Comparison of ENCODE assay signal across 23 cellular contexts in the genomic region with DNA sequence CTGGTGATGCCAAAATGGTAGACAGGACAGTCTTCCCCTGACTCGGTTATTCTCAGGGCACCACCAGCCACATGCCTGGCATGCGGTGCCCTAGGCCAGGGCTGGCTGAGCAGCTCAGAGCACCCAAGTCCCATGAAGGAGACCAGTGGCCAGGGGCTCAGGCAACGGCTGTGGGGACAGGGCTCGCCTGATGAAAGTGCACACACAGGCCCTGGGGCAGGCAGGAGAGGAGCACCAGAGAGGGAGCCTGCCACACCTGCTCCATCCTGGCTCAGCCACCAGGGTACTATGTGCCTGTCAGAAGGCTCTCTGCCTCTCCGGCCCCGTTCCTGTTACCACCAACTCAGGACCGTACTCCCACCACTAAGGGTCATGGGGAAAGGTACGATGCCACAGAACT. TPM values are rescaled to one million over a fixed set of nuclear protein-coding genes. Genes with fewer than 3 reads are reported as not detected.
DNase-seq lines count a peak whose midpoint lies in the region; ATAC-seq, FAIRE-seq and TF ChIP-seq lines count a peak whose summit lies in the region.
"Had no signal": no experiment of that assay in that cellular context is flagged by ENCODE, and none has a peak within 500 bp of the region (broad histone marks: within the 10 kb centered on the region; RNA-seq: fewer than 3 reads in every experiment).

No MANE protein-coding gene starts in this region.

- no peak for TF ChIP-seq EP300 in H1 (IDR thresholded peaks at IDR 0.05; ENCODE audit: borderline replicate concordance in 1 of 2, low read depth in 2 of 2, low read length in 2 of 2)

- H3K79me1 ChIP-seq in H1 (ENCODE audit: low read depth, low read length), result no peaks in the 10 kb centered on the region
- no peaks in the 10 kb centered on the region for H3K79me1 ChIP-seq in neuronal stem cell (ENCODE audit: low read depth, low read length)

- no peaks in the 10 kb centered on the region for H3K79me2 ChIP-seq in H1 (ENCODE audit: control insufficient read depth in 1 of 2, insufficient read depth in 2 of 2, low read length in 2 of 2)

- H2BK12ac ChIP-seq in H1 (ENCODE audit: low read depth, low read length) (no peak overlapping the region), neuronal stem cell (ENCODE audit: low read length) (no peak overlapping the region)

- H2AFZ ChIP-seq in H1 (ENCODE audit: low read length) (no peak overlapping the region), neuronal stem cell (ENCODE audit: low read length) (no peak overlapping the region)

- H3K27ac ChIP-seq in H1 (ENCODE audit: low read depth, low read length) (no peak overlapping the region), neuronal stem cell (replicated peaks; ENCODE audit: low read length) (no peak overlapping the region)
- H3K27ac ChIP-seq: 22Rv1, A549, C4-2B had no signal

- H4K91ac ChIP-seq in H1 (replicated peaks; ENCODE audit: insufficient read length, low read length), result no peak overlapping the region
- H4K91ac ChIP-seq in neuronal stem cell (ENCODE audit: low read depth, low read length, poor library complexity), result no peak overlapping the region

- H2AK5ac ChIP-seq in H1 (ENCODE audit: low read depth, low read length), result 0 out of 2 replicates have a peak overlapping the region, but pooled peaks have one; percentile 15
- no peak overlapping the region for H2AK5ac ChIP-seq in neuronal stem cell (ENCODE audit: low read depth, low read length)

- no peak overlapping the region for H3K56ac ChIP-seq in H1 (replicated peaks; ENCODE audit: insufficient read length, low read depth, low read length)

- H4K5ac ChIP-seq in H1 (ENCODE audit: insufficient read length, low read depth, low read length), result no peak overlapping the region

- WGBS in H1 (ENCODE audit: extremely low coverage in 1 of 2, insufficient coverage in 1 of 2, insufficient read length in 1 of 2, insufficient replicate concordance in 2 of 2, low coverage in 1 of 2, low lambda C conversion rate in 2 of 2, missing lambda C conversion rate in 1 of 2), 2 experiments, result 90% methylated on average over 8 of the region's 8 CpGs; no CpG with 5 or more reads in 1 of the 2 experiments
- no CpG with 5 or more reads among the region's 8 CpGs for WGBS in neuronal stem cell (ENCODE audit: extremely low coverage in 2 of 2, insufficient read length in 2 of 2, insufficient replicate concordance in 1 of 2), 2 donors

- POLR2A ChIA-PET in H1 (lab: Charles Lee; ENCODE audit: partially characterized antibody), result no interaction called here

- no peak overlapping the region for H2BK5ac ChIP-seq in H1 (ENCODE audit: low read depth, low read length)
- no peak overlapping the region for H2BK5ac ChIP-seq in neuronal stem cell (ENCODE audit: low read length)

- DNase-seq in Right ventricle myocardium inferior (ENCODE audit: missing footprints), result peak; percentile 46
- DNase-seq in left cardiac atrium, result no peak
- no peak for DNase-seq in NT2/D1 (ENCODE audit: low read depth, low spot score)
- DNase-seq in H1 (ENCODE audit: low read depth in 1 of 2, low spot score in 2 of 2), result no peak
- no peak for DNase-seq in neuronal stem cell (ENCODE audit: low spot score)
- DNase-seq in NK-92 treated with Interleukin-12 subunit alpha and Interleukin-12 subunit beta, amount 100 ng/mL, for 24 hours (lab: John Stamatoyannopoulos, UW), result no peak
- no peak for DNase-seq in sciatic nerve (ENCODE audit: low spot score)
- DNase-seq: AML-193; Caco-2; Calu3; CD4-positive, alpha-beta T cell; CD8-positive, alpha-beta T cell; DMS79 treated with DMSO at 0.1 percent for 48 hours; GF-D8 had no signal

- peaks cover 0 to 2% of the 10 kb centered on the region in 2 experiments for H4K20me1 ChIP-seq in H1 (replicated peaks in 1 of 2; ENCODE audit: control insufficient read depth in 1 of 2, insufficient read depth in 2 of 2, low read length in 2 of 2)

- peaks cover 6% of the 10 kb centered on the region; the same call in 1 of the 2 replicates for H3K23me2 ChIP-seq in H1 (ENCODE audit: low read depth, low read length)

- no peak overlapping the region for H2BK15ac ChIP-seq in H1 (ENCODE audit: low read length)
- no peak overlapping the region for H2BK15ac ChIP-seq in neuronal stem cell (ENCODE audit: low read length)

- no peak for TF ChIP-seq POLR2A in H1 (IDR thresholded peaks at IDR 0.05; ENCODE audit: control extremely low read depth in 1 of 2, low read depth in 2 of 2, low read length in 2 of 2)

- no peak for TF ChIP-seq CTCF in H1 (IDR thresholded peaks at IDR 0.05; ENCODE audit: control extremely low read depth in 1 of 3, insufficient read depth in 1 of 3, low read depth in 1 of 3, low read length in 3 of 3)

- no peak overlapping the region for H3K4me3 ChIP-seq in NT2/D1 (ENCODE audit: insufficient read length, low read depth)
- H3K4me3 ChIP-seq in H1 (ENCODE audit: extremely low read depth in 1 of 4, insufficient read depth in 2 of 4, low read depth in 3 of 4, low read length in 4 of 4), result no peak overlapping the region
- no peak overlapping the region for H3K4me3 ChIP-seq in neuronal stem cell (ENCODE audit: low read length in 2 of 2)
- H3K4me3 ChIP-seq: A549, GM12878 had no signal

- H2BK120ac ChIP-seq in H1 (replicated peaks; ENCODE audit: low read depth, low read length), result no peak overlapping the region
- no peak overlapping the region for H2BK120ac ChIP-seq in neuronal stem cell (ENCODE audit: low read depth, low read length)

- H4K8ac ChIP-seq in H1 (ENCODE audit: extremely low read depth, insufficient read depth, low read length), result no peak overlapping the region
- no peak overlapping the region for H4K8ac ChIP-seq in neuronal stem cell (ENCODE audit: low read depth, low read length)

- H2BK20ac ChIP-seq in H1 (ENCODE audit: low read length), result no peak overlapping the region

- H3K4me1 ChIP-seq in NT2/D1 (ENCODE audit: insufficient read depth, insufficient read length), result peaks cover 12% of the 10 kb centered on the region
- peaks cover 0 to 20% (median 14%) of the 10 kb centered on the region in 4 experiments; a peak in 6 of 7 replicates for H3K4me1 ChIP-seq in H1 (replicated peaks in 1 of 4; ENCODE audit: control insufficient read depth in 3 of 4, insufficient read depth in 4 of 4, low read length in 3 of 4)
- peaks cover 18 to 21% of the 10 kb centered on the region in 2 donors for H3K4me1 ChIP-seq in neuronal stem cell (ENCODE audit: control insufficient read depth in 2 of 2, insufficient read depth in 1 of 2, low read depth in 1 of 2, low read length in 2 of 2)
- H3K4me1 ChIP-seq: A549, Caco-2 had no signal

- H3K9me3 ChIP-seq in NT2/D1 (ENCODE audit: insufficient read depth, low read length) (no peaks in the 10 kb centered on the region), H1 (ENCODE audit: insufficient read depth in 2 of 2, low read depth in 1 of 2, low read length in 1 of 2) (no peaks in the 10 kb centered on the region), neuronal stem cell (replicated peaks in 1 of 2; ENCODE audit: control insufficient read depth in 2 of 2, insufficient read depth in 1 of 2, low read depth in 1 of 2, low read length in 2 of 2) (no peaks in the 10 kb centered on the region)
- H3K9me3 ChIP-seq: A549, Caco-2 had no signal

- no peak overlapping the region for H3K4ac ChIP-seq in H1 (replicated peaks; ENCODE audit: insufficient read length, low read depth, low read length)
- no peak overlapping the region for H3K4ac ChIP-seq in neuronal stem cell (ENCODE audit: low read length)

- ATAC-seq in Right ventricle myocardium inferior, result no peak
- no peak for ATAC-seq in left cardiac atrium
- ATAC-seq in HG03457 (IDR thresholded peaks at IDR 0.05; ENCODE audit: unreplicated experiment), result no peak
- ATAC-seq in sciatic nerve, result no peak
- ATAC-seq: A549; CD8-positive, alpha-beta T cell; GM12878 had no signal

- H3K14ac ChIP-seq in H1 (ENCODE audit: insufficient read length) (no peak overlapping the region), neuronal stem cell (ENCODE audit: low read length) (no peak overlapping the region)

- H3K23ac ChIP-seq in H1 (ENCODE audit: insufficient read length) (no peak overlapping the region), neuronal stem cell (ENCODE audit: low read depth, low read length, poor library complexity) (no peak overlapping the region)

- intact Hi-C loops in Right ventricle myocardium inferior (cut with DNase I) (no loop called here), left cardiac atrium (cut with DNase I) (no loop called here), sciatic nerve (cut with DNase I) (no loop called here)

- no peak for TF ChIP-seq RAD21 in H1 (IDR thresholded peaks at IDR 0.05 in 1 of 2, conservative IDR thresholded peaks at IDR 0.05 in 1 of 2; ENCODE audit: low read depth in 2 of 2, low read length in 2 of 2)

- H3K36me3 ChIP-seq in NT2/D1 (ENCODE audit: insufficient read depth, insufficient read length, low read length) (no peaks in the 10 kb centered on the region), H1 (ENCODE audit: control insufficient read depth in 2 of 4, insufficient read depth in 4 of 4, low read length in 3 of 4) (no peaks in the 10 kb centered on the region), neuronal stem cell (replicated peaks in 1 of 2; ENCODE audit: control insufficient read depth in 2 of 2, insufficient read depth in 2 of 2, low read length in 2 of 2) (no peaks in the 10 kb centered on the region)

- H3K27me3 ChIP-seq in NT2/D1 (ENCODE audit: insufficient read depth, insufficient read length) (peaks cover 12% of the 10 kb centered on the region), H1 (replicated peaks in 1 of 4; ENCODE audit: control insufficient read depth in 3 of 4, extremely low read depth in 1 of 4, insufficient read depth in 3 of 4, low read length in 3 of 4) (peaks cover 0 to 11% (median 9%) of the 10 kb centered on the region in 4 experiments; a peak in 3 of 7 replicates), neuronal stem cell (ENCODE audit: control insufficient read depth in 3 of 3, insufficient read depth in 3 of 3, low read depth in 1 of 3, low read length in 3 of 3) (peaks cover 2 to 82% (median 14%) of the 10 kb centered on the region in 3 experiments)

- H3K4me2 ChIP-seq in H1 (ENCODE audit: insufficient read depth in 1 of 2, low read depth in 2 of 2, low read length in 2 of 2) (no peak overlapping the region), neuronal stem cell (ENCODE audit: insufficient read depth, low read length, poor library complexity, severe bottlenecking) (no peak overlapping the region)
- H3K4me2 ChIP-seq: A549 had no signal

- CTCF ChIA-PET in H1 (lab: Charles Lee; ENCODE audit: partially characterized antibody), result interaction anchor here (0.8 to 2.1 kb wide), 3 partner anchors 13 to 91 kb away, joined by 3 to 6 read pairs (median 3); no protein-coding TSS in a partner anchor

- no peak for FAIRE-seq in H1 (lab: Jason Lieb, UNC)
- FAIRE-seq: A549, D721Med, G401.6, GM12878, GM12892, GM18507 had no signal

- H3K9ac ChIP-seq in NT2/D1 (ENCODE audit: insufficient read length, low read depth) (peak overlapping the region; percentile 64), H1 (replicated peaks in 1 of 4; ENCODE audit: extremely low read depth in 1 of 4, low read depth in 3 of 4, low read length in 3 of 4) (no peak overlapping the region), neuronal stem cell (ENCODE audit: low read depth, low read length, poor library complexity) (no peak overlapping the region)

- no peak overlapping the region for H3K18ac ChIP-seq in H1 (ENCODE audit: extremely low read depth, low read length)
- H3K18ac ChIP-seq in neuronal stem cell (ENCODE audit: low read length), result peak overlapping the region; percentile 23

RNA-seq across cellular contexts. Expression of a gene that starts 12.1 kb away (rescaled TPM):
- total RNA-seq in Right ventricle myocardium inferior (0.22 TPM), left cardiac atrium (under 1 TPM in 1 of 2 donors, not detected in 1; 0.05 TPM), sciatic nerve (5.9 TPM)
- total RNA-seq in H1 (2021; fragmentation: NEBNext Ultra II Directional; extraction: Animal tissue kit (Norgen Biotek cat#: 25700)), result 0.63 and 0.88 TPM in 2 replicates
- polyA plus RNA-seq in H1 (2011; rRNA removed), result 0.88 and 1.3 TPM in 2 replicates
- 0.70 TPM for polyA plus RNA-seq in H1 (2011; cell fraction: cytosol; rRNA removed)
- 2.5 TPM for polyA plus RNA-seq in H1 (2011; cell fraction: nucleus; rRNA removed)
- polyA plus RNA-seq in H1 (2012, experiment 1 of 2), result 0.71 to 1.4 TPM (median 0.83 TPM) in 4 replicates
- 0.37 TPM for polyA plus RNA-seq in H1 (2012, experiment 2 of 2)
- 0.41 TPM for polyA plus RNA-seq in H1 (2013, experiment 1 of 2)
- 0.35 TPM for polyA plus RNA-seq in H1 (2013, experiment 2 of 2)
- polyA minus RNA-seq in H1 (2011; rRNA and poly(A)+ RNA removed), result 0.50 and 0.54 TPM in 2 replicates
- 0.73 TPM for polyA minus RNA-seq in H1 (2011; cell fraction: cytosol; rRNA and poly(A)+ RNA removed)
- polyA minus RNA-seq in H1 (2011; cell fraction: nucleus; rRNA and poly(A)+ RNA removed), result 0.40 TPM
- 0.78 TPM for polyA plus RNA-seq in neuronal stem cell (2013, experiment 1 of 2)
- 0.86 TPM for polyA plus RNA-seq in neuronal stem cell (2013, experiment 2 of 2)
- total RNA-seq: CD8-positive, alpha-beta T cell had no signal
